In genomic region chr1:109776911-109777310, GRCh38 we compare ENCODE assay signal across 8 cellular contexts. TPM values are rescaled to one million over a fixed set of nuclear protein-coding genes. Genes with fewer than 3 reads are reported as not detected.
DNase-seq lines count a peak whose midpoint lies in the region; ATAC-seq lines count a peak whose summit lies in the region.

No MANE protein-coding gene starts in this region.

- DNase-seq in G401 (ENCODE audit: low spot score) (peak; percentile 93), NCI-H345 (lab: John Stamatoyannopoulos, UW) (peak; percentile 77), cerebellar nuclear complex (lab: John Stamatoyannopoulos, UW) (peak; percentile 49 to 62), left lobe of liver (ENCODE audit: low spot score) (peak; percentile 85)
- peak; percentile 66 to 68 for DNase-seq in activated CD4-positive, alpha-beta T cell treated with anti-CD3 and anti-CD28 coated beads for 24 hours (ENCODE audit: low read depth in 2 of 2)
- DNase-seq in stimulated activated CD4-positive, alpha-beta T cell treated with anti-CD3 and anti-CD28 coated beads, Interleukin-4, amount 100 ng/mL, for 48 hours (ENCODE audit: low read depth in 2 of 2), result peak; percentile 62 to 74

- ATAC-seq in HG02938 (IDR thresholded peaks at IDR 0.05; ENCODE audit: unreplicated experiment) (peak; percentile 53), left lobe of liver (peak; percentile 93), HG02840 (IDR thresholded peaks at IDR 0.05; ENCODE audit: low FRiP score, unreplicated experiment) (no peak)

- in situ Hi-C loops in G401 (cut with HindIII; ENCODE audit: low sequenced_read_pairs), result no loop called here

RNA-seq across cellular contexts. Expression of gene EPS8L3, which starts 13.2 kb away (rescaled TPM):
- total RNA-seq in G401 (2014; rRNA removed; shearing (Covaris generic)), result not detected in 2 replicates
- total RNA-seq in left lobe of liver, result 0.15 TPM

RNA-seq across cellular contexts. Expression of gene GSTM3, which starts 36.1 kb away (rescaled TPM):
- total RNA-seq in G401 (2014; rRNA removed; shearing (Covaris generic)), result 0.51 and 0.55 TPM in 2 replicates
- 3.0 TPM for total RNA-seq in left lobe of liver
